In the genomic region with DNA sequence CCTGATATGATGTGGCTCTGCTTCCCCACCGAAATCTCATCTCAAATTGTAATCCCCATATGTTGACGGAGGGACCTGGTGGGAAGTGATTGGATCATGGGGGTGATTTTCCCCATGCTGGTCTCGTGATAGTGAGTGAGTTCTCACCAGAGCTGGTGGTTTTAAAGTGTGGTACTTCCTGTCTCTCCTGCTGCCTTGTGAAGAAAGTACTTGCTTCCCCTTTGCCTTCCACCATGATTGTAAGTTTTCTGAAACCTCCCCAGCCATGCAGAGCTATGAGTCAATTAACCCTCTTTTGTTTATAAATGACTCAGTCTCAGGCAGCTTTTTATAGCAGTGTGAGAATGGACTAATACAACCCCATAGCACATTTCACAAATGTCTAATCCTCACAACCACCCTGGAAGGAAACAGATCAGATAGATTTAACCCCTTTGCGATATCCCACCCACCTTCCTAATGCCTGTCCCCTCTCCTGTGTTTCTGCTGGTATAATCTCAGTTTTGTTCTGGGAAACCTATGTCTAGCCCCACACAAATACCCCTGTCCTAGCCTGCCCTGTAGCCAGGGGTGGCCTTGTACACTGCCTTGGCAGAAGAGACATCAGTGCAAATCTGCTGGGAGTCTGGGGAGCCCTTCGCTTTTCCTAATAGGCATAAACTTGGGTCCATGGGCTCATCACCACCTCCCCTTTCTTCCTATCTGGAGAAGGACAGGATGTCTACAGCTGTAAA, we compare ENCODE assay signal across 8 cellular contexts.
DNase-seq lines count a peak whose midpoint lies in the region; ATAC-seq and TF ChIP-seq lines count a peak whose summit lies in the region.

No MANE protein-coding gene starts in this region.

- H3K4me1 Mint-ChIP-seq in CD4-positive, CD25-positive, alpha-beta regulatory T cell = peaks cover 0 to 2% (median 0%) of the 10 kb centered on the region in 4 donors
- peaks cover 13% of the 10 kb centered on the region for H3K4me1 Mint-ChIP-seq in activated CD4-positive, alpha-beta memory T cell treated with anti-CD3 and anti-CD28 coated beads, Interleukin-2, amount 10 ng/mL, durations not matched to agents 7 days and 5 days

- H3K4me3 ChIP-seq in CD4-positive, CD25-positive, alpha-beta regulatory T cell (ENCODE audit: low read depth, low read length) = no peak overlapping the region
- no peak overlapping the region for H3K4me3 ChIP-seq in liver (ENCODE audit: low read depth in 1 of 3, low read length in 3 of 3)

- POLR2A ChIA-PET in activated CD4-positive, alpha-beta memory T cell treated with anti-CD3 and anti-CD28 coated beads, Interleukin-2, amount 10 ng/mL, durations not matched to agents 7 days and 5 days (lab: Charles Lee) = interaction anchor here (1.3 kb wide), 1 partner anchor 430 kb away, joined by 4 read pairs; the partner anchor contains the start of gene DNAJC21

- ATAC-seq in CD4-positive, CD25-positive, alpha-beta regulatory T cell (ENCODE audit: low read depth in 2 of 2) = peak; percentile 40 to 47
- ATAC-seq in GM19455 (IDR thresholded peaks at IDR 0.05; ENCODE audit: unreplicated experiment) = peak; percentile 90
- peak; percentile 84 for ATAC-seq in HG03442 (IDR thresholded peaks at IDR 0.05; ENCODE audit: unreplicated experiment)

- H3K4me3 Mint-ChIP-seq in CD4-positive, CD25-positive, alpha-beta regulatory T cell = no peak overlapping the region
- H3K4me3 Mint-ChIP-seq in activated CD4-positive, alpha-beta memory T cell treated with anti-CD3 and anti-CD28 coated beads, Interleukin-2, amount 10 ng/mL, durations not matched to agents 7 days and 5 days = no peak overlapping the region

- no peak for TF ChIP-seq RAD21 in liver (IDR thresholded peaks at IDR 0.05)

- peaks cover 9% of the 10 kb centered on the region for H3K27me3 Mint-ChIP-seq in CD4-positive, CD25-positive, alpha-beta regulatory T cell
- peaks cover 3% of the 10 kb centered on the region for H3K27me3 Mint-ChIP-seq in activated CD4-positive, alpha-beta memory T cell treated with anti-CD3 and anti-CD28 coated beads, Interleukin-2, amount 10 ng/mL, durations not matched to agents 7 days and 5 days

- TF ChIP-seq CTCF in liver (IDR thresholded peaks at IDR 0.05; ENCODE audit: low read depth, low read length, missing input control) = no peak

- CTCF ChIA-PET in activated CD4-positive, alpha-beta memory T cell treated with anti-CD3 and anti-CD28 coated beads, Interleukin-2, amount 10 ng/mL, durations not matched to agents 7 days and 5 days (lab: Charles Lee) = interaction anchor here (0.5 to 2.6 kb wide), 2 partner anchors 13 to 360 kb away, joined by 3 to 11 read pairs; no protein-coding TSS in a partner anchor

- H3K9me3 Mint-ChIP-seq in CD4-positive, CD25-positive, alpha-beta regulatory T cell = peaks cover 0 to 3% (median 0%) of the 10 kb centered on the region in 7 donors
- H3K9me3 Mint-ChIP-seq in activated CD4-positive, alpha-beta memory T cell treated with anti-CD3 and anti-CD28 coated beads, Interleukin-2, amount 10 ng/mL, durations not matched to agents 7 days and 5 days = no peaks in the 10 kb centered on the region

- DNase-seq in CD4-positive, CD25-positive, alpha-beta regulatory T cell = peak in 1 of 3 donors; percentile 33
- DNase-seq in activated CD4-positive, alpha-beta memory T cell treated with anti-CD3 and anti-CD28 coated beads, Interleukin-2, amount 10 ng/mL, durations not matched to agents 7 days and 5 days = peak; percentile 24
- no peak for DNase-seq in mesenteric fat pad (ENCODE audit: low spot score)
- DNase-seq in NCI-H345 treated with DMSO at 0.1 percent for 48 hours (lab: John Stamatoyannopoulos, UW; ENCODE audit: unreplicated experiment) = no peak
- DNase-seq in putamen (ENCODE audit: low spot score) = no peak

- H3K4me1 ChIP-seq in CD4-positive, CD25-positive, alpha-beta regulatory T cell (ENCODE audit: control insufficient read depth, insufficient read depth, low read length, poor library complexity, severe bottlenecking) = no peaks in the 10 kb centered on the region
- H3K4me1 ChIP-seq in liver (ENCODE audit: control insufficient read depth in 4 of 4, insufficient read depth in 4 of 4, low read length in 3 of 4) = peaks cover 13 to 36% (median 21%) of the 10 kb centered on the region in 4 donors

- H3K27me3 ChIP-seq in CD4-positive, CD25-positive, alpha-beta regulatory T cell (ENCODE audit: control insufficient read depth, insufficient read depth, low read length) = no peaks in the 10 kb centered on the region
- H3K27me3 ChIP-seq in liver (ENCODE audit: control insufficient read depth in 4 of 4, insufficient read depth in 4 of 4, low read length in 3 of 4) = no peaks in the 10 kb centered on the region

- no peak overlapping the region for H3K9ac ChIP-seq in liver (ENCODE audit: low read depth in 1 of 2, low read length in 2 of 2)

- no peaks in the 10 kb centered on the region for H3K36me3 Mint-ChIP-seq in CD4-positive, CD25-positive, alpha-beta regulatory T cell
- no peaks in the 10 kb centered on the region for H3K36me3 Mint-ChIP-seq in activated CD4-positive, alpha-beta memory T cell treated with anti-CD3 and anti-CD28 coated beads, Interleukin-2, amount 10 ng/mL, durations not matched to agents 7 days and 5 days (ENCODE audit: low read depth)

- H3K27ac Mint-ChIP-seq in CD4-positive, CD25-positive, alpha-beta regulatory T cell = no peak overlapping the region
- peak overlapping the region; percentile 0 for H3K27ac Mint-ChIP-seq in activated CD4-positive, alpha-beta memory T cell treated with anti-CD3 and anti-CD28 coated beads, Interleukin-2, amount 10 ng/mL, durations not matched to agents 7 days and 5 days

- H3K9me3 ChIP-seq in CD4-positive, CD25-positive, alpha-beta regulatory T cell (ENCODE audit: control insufficient read depth in 2 of 2, low read length in 2 of 2) = no peaks in the 10 kb centered on the region
- no peaks in the 10 kb centered on the region for H3K9me3 ChIP-seq in liver (ENCODE audit: control insufficient read depth in 4 of 4, low read length in 3 of 4)

- H3K36me3 ChIP-seq in CD4-positive, CD25-positive, alpha-beta regulatory T cell (ENCODE audit: control insufficient read depth, insufficient read depth, low read length) = no peaks in the 10 kb centered on the region
- no peaks in the 10 kb centered on the region for H3K36me3 ChIP-seq in liver (ENCODE audit: control insufficient read depth in 4 of 4, insufficient read depth in 3 of 4, low read depth in 1 of 4, low read length in 3 of 4)

- 82% methylated on average over 5 of the region's 5 CpGs for WGBS in liver

- no peak overlapping the region for H3K27ac ChIP-seq in CD4-positive, CD25-positive, alpha-beta regulatory T cell (ENCODE audit: insufficient read depth, low read length, poor library complexity, severe bottlenecking)
- H3K27ac ChIP-seq in liver (ENCODE audit: low read depth in 1 of 2, low read length in 2 of 2) = peak overlapping the region; percentile 33 to 59

TF ChIP-seq in liver, 16 proteins besides CTCF, POLR2A, EP300 and RAD21:
- TF ChIP-seq YY1 (IDR thresholded peaks at IDR 0.05) (peak; percentile 20), TAF1 (conservative IDR thresholded peaks at IDR 0.05) (no peak)
